In the genomic region with DNA sequence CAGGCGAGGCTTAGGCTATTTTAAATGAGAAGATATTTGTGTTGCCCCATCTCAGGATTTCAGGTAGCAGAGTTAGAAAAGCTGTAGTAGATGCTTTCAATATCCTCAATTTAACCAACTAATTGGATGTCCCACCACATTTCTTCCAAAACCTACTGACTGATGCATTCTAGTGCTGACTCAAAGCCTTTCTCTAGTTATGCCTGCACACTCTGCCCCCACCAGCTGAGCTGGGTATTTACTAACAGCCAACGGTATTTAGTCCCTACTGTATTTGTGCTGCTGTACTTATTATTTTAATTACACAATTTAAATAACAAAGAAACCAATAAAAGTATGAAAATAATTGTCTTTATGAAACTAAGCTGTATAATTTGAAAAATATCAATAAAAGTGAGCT, we compare ENCODE assay signal across 18 cellular contexts.
"Had no signal": no experiment of that assay in that cellular context is flagged by ENCODE, and none has a peak within 500 bp of the region (broad histone marks: within the 10 kb centered on the region; RNA-seq: fewer than 3 reads in every experiment).

No MANE protein-coding gene starts in this region.

- H3K4me3 Mint-ChIP-seq: nephron; stimulated activated naive CD8-positive, alpha-beta T cell treated with anti-CD3 and anti-CD28 coated beads, Interleukin-15, Interleukin-2, amounts not matched to agents 100 ng/mL and 50 ng/mL, for 24 hours had no signal

- H3K27ac Mint-ChIP-seq: nephron; stimulated activated naive CD8-positive, alpha-beta T cell treated with anti-CD3 and anti-CD28 coated beads, Interleukin-15, Interleukin-2, amounts not matched to agents 100 ng/mL and 50 ng/mL, for 24 hours had no signal

- H3K4me1 ChIP-seq: colonic mucosa, heart right ventricle, upper lobe of left lung had no signal

- H3K27me3 Mint-ChIP-seq: naive B cell; stimulated activated naive CD8-positive, alpha-beta T cell treated with anti-CD3 and anti-CD28 coated beads, Interleukin-15, Interleukin-2, amounts not matched to agents 100 ng/mL and 50 ng/mL, for 24 hours had no signal

- ATAC-seq: foreskin keratinocyte, heart right ventricle, left lobe of liver, sciatic nerve had no signal

- H3K4me3 ChIP-seq: colonic mucosa, heart right ventricle, skin epidermis, tibial artery, upper lobe of left lung, uterus had no signal

- H3K36me3 ChIP-seq: colonic mucosa, heart right ventricle, tibial artery, upper lobe of left lung, uterus had no signal

- H3K27me3 ChIP-seq: colonic mucosa, foreskin keratinocyte, heart right ventricle, tibial artery, upper lobe of left lung, uterus had no signal

- H3K27ac ChIP-seq: colonic mucosa, heart right ventricle, skin epidermis, tibial artery, upper lobe of left lung, uterus had no signal

- H3K9me3 Mint-ChIP-seq: nephron had no signal

- DNase-seq: colonic mucosa; dermis blood vessel endothelial cell; foreskin keratinocyte; heart right ventricle; islet precursor cell; mammary epithelial cell; midbrain; naive B cell; stimulated activated CD4-positive, alpha-beta T cell treated with anti-CD3 and anti-CD28 coated beads, Interleukin-12 subunit alpha, Interleukin-12 subunit beta, amount 100 ng/mL, for 4 hours; stimulated activated CD4-positive, alpha-beta T cell treated with anti-CD3 and anti-CD28 coated beads, Interleukin-2, amount 100 ng/mL, for 48 hours; tibial artery; upper lobe of left lung; uterus had no signal

- H3K9me3 ChIP-seq: colonic mucosa, heart right ventricle, tibial artery, upper lobe of left lung, uterus had no signal
